ENCODE assay signal across 1 cellular context in the genomic region with DNA sequence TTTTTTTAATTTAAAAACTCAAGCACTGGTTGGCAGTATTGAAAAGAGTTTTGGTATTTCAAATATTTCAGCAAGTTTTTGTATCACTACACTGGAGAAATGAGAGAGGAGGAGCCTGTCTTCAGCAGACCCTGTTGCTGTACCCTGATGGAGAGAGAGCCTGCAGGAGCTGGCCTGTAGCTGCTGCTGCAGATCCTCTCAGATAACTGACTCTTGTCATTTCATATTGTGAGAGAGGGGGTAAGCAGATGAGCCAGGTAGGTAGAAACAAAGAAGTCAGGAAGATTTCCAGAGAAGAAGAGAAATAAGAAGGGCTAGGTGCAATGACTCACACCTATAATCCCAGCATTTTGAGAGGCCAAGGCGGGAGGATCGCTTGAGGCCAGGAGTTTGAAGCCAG.
TF ChIP-seq lines count a peak whose summit lies in the region.

No MANE protein-coding gene starts in this region.

TF ChIP-seq in WTC11, 78 proteins besides CTCF, POLR2A, EP300 and RAD21 (continued from another document):
- TF ChIP-seq, protein P1, sequence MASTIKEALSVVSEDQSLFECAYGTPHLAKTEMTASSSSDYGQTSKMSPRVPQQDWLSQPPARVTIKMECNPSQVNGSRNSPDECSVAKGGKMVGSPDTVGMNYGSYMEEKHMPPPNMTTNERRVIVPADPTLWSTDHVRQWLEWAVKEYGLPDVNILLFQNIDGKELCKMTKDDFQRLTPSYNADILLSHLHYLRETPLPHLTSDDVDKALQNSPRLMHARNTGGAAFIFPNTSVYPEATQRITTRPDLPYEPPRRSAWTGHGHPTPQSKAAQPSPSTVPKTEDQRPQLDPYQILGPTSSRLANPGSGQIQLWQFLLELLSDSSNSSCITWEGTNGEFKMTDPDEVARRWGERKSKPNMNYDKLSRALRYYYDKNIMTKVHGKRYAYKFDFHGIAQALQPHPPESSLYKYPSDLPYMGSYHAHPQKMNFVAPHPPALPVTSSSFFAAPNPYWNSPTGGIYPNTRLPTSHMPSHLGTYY (CRISPR knock-in tag; IDR thresholded peaks at IDR 0.05): no peak
- TF ChIP-seq MXD4 (CRISPR knock-in tag; IDR thresholded peaks at IDR 0.05; ENCODE audit: borderline replicate concordance) (no peak), RELA (CRISPR knock-in tag; IDR thresholded peaks at IDR 0.05; ENCODE audit: borderline replicate concordance) (no peak), ZNF263 (CRISPR knock-in tag; IDR thresholded peaks at IDR 0.05; ENCODE audit: low read depth) (no peak), GTF2I (CRISPR knock-in tag; conservative IDR thresholded peaks at IDR 0.05) (no peak), SMAD3 (CRISPR knock-in tag; IDR thresholded peaks at IDR 0.05; ENCODE audit: borderline replicate concordance) (no peak), CREB1 (CRISPR knock-in tag; IDR thresholded peaks at IDR 0.05) (no peak)
TF ChIP-seq in WTC11: peak in this region for 0.
